7 cellular contexts compared by ENCODE assay signal in genomic region chr1:233304489-233305102, GRCh38. TPM values are rescaled to one million over a fixed set of nuclear protein-coding genes. Genes with fewer than 3 reads are reported as not detected.
DNase-seq lines count a peak whose midpoint lies in the region; ATAC-seq, FAIRE-seq and TF ChIP-seq lines count a peak whose summit lies in the region.

No MANE protein-coding gene starts in this region.

- intact Hi-C loops in thyroid gland (cut with DNase I): loop anchor here (10.0 kb wide), 1 partner anchor 760 kb away; no protein-coding TSS in a partner anchor

- WGBS in thyroid gland, 2 donors: 0% methylated on average over 1 of the region's 1 CpG

- H2AFZ ChIP-seq in SU-DHL-6 (ENCODE audit: low read depth, low read length, severe bottlenecking): no peak overlapping the region

- no peaks in the 10 kb centered on the region for H3K9me2 ChIP-seq in SU-DHL-6 (replicated peaks; ENCODE audit: insufficient read depth, low read length)

- H3K27me3 ChIP-seq in SU-DHL-6 (ENCODE audit: low read length) (no peaks in the 10 kb centered on the region), foreskin keratinocyte (no peaks in the 10 kb centered on the region), thyroid gland (no peaks in the 10 kb centered on the region)

- H3K9me3 ChIP-seq in SU-DHL-6 (ENCODE audit: insufficient read depth, low read length) (no peaks in the 10 kb centered on the region), thyroid gland (no peaks in the 10 kb centered on the region)

- H4K20me1 ChIP-seq in SU-DHL-6 (ENCODE audit: low read depth, low read length): no peaks in the 10 kb centered on the region

- no peaks in the 10 kb centered on the region for H3K79me2 ChIP-seq in SU-DHL-6 (ENCODE audit: insufficient read depth, low read length)

- H3K4me3 Mint-ChIP-seq in T-helper 2 cell treated with Interferon-gamma antibody and Interleukin-4, amounts not matched to agents 5 μg/mL and 100 μg/mL, for 36 hours: no peak overlapping the region

- TF ChIP-seq POLR2A in thyroid gland (IDR thresholded peaks at IDR 0.05): no peak

- ATAC-seq in foreskin keratinocyte (peak; percentile 45), HG03442 (IDR thresholded peaks at IDR 0.05; ENCODE audit: unreplicated experiment) (no peak)

- H3K4me1 Mint-ChIP-seq in T-helper 2 cell treated with Interferon-gamma antibody and Interleukin-4, amounts not matched to agents 5 μg/mL and 100 μg/mL, for 36 hours (ENCODE audit: low read depth): no peaks in the 10 kb centered on the region

- peak; percentile 42 for TF ChIP-seq CTCF in SU-DHL-6 (IDR thresholded peaks at IDR 0.05; ENCODE audit: insufficient read depth, low read length, poor library complexity, severe bottlenecking)
- TF ChIP-seq CTCF in foreskin keratinocyte (conservative IDR thresholded peaks at IDR 0.05): peak; percentile 88
- TF ChIP-seq CTCF in thyroid gland (IDR thresholded peaks at IDR 0.05): peak; percentile 57 to 87 (median 72)

- H3K27me3 Mint-ChIP-seq in T-helper 2 cell treated with Interferon-gamma antibody and Interleukin-4, amounts not matched to agents 5 μg/mL and 100 μg/mL, for 36 hours (ENCODE audit: low read depth): peaks cover 31% of the 10 kb centered on the region

- H3K9ac ChIP-seq in SU-DHL-6 (ENCODE audit: low read length): no peak overlapping the region

- peak; percentile 64 for FAIRE-seq in G401.6 (lab: Jason Lieb, UNC)

- H3K9me3 Mint-ChIP-seq in T-helper 2 cell treated with Interferon-gamma antibody and Interleukin-4, amounts not matched to agents 5 μg/mL and 100 μg/mL, for 36 hours: no peaks in the 10 kb centered on the region

- no peaks in the 10 kb centered on the region for H3K36me3 ChIP-seq in SU-DHL-6 (ENCODE audit: low read length)
- no peaks in the 10 kb centered on the region for H3K36me3 ChIP-seq in thyroid gland

- H3K4me3 ChIP-seq in SU-DHL-6 (ENCODE audit: insufficient read depth, low read length, poor library complexity, severe bottlenecking) (no peak overlapping the region), thyroid gland (replicated peaks in 1 of 3) (no peak overlapping the region)

- peak; percentile 37 for DNase-seq in M059J (ENCODE audit: low read depth)
- DNase-seq in foreskin keratinocyte: no peak
- no peak for DNase-seq in thyroid gland
- no peak for DNase-seq in T-helper 2 cell treated with Interferon-gamma antibody and Interleukin-4, amounts not matched to agents 5 μg/mL and 100 μg/mL, for 36 hours (ENCODE audit: low spot score)

- no peaks in the 10 kb centered on the region for H3F3A ChIP-seq in SU-DHL-6 (ENCODE audit: insufficient read depth)

- H3K4me2 ChIP-seq in SU-DHL-6 (ENCODE audit: low read depth, low read length, poor library complexity, severe bottlenecking): no peak overlapping the region

- no peaks in the 10 kb centered on the region for H3K36me3 Mint-ChIP-seq in T-helper 2 cell treated with Interferon-gamma antibody and Interleukin-4, amounts not matched to agents 5 μg/mL and 100 μg/mL, for 36 hours (ENCODE audit: low read depth)

- H3K27ac ChIP-seq in SU-DHL-6 (ENCODE audit: low read depth, low read length) (no peak overlapping the region), foreskin keratinocyte (no peak overlapping the region), thyroid gland (no peak overlapping the region)

- H3K4me1 ChIP-seq in foreskin keratinocyte (no peaks in the 10 kb centered on the region), thyroid gland (no peaks in the 10 kb centered on the region)

- H3K27ac Mint-ChIP-seq in T-helper 2 cell treated with Interferon-gamma antibody and Interleukin-4, amounts not matched to agents 5 μg/mL and 100 μg/mL, for 36 hours: no peak overlapping the region

RNA-seq across cellular contexts. Expression of gene PCNX2, which starts 9.1 kb away (rescaled TPM):
- 14.4 and 14.9 TPM in 2 replicates for total RNA-seq in M059J (2014; rRNA removed; shearing (Covaris generic))
- total RNA-seq in foreskin keratinocyte (18.2 and 23.6 TPM in 2 replicates), thyroid gland (10 to 100 TPM; 12.1 to 35.1 (median 15.8) TPM)
- 8.7 and 11.5 TPM in 2 replicates for polyA plus RNA-seq in foreskin keratinocyte

RNA-seq across cellular contexts. Expression of gene MAP3K21, which starts 22.9 kb away (rescaled TPM):
- 3.6 and 7.9 TPM in 2 replicates for total RNA-seq in M059J (2014; rRNA removed; shearing (Covaris generic))
- total RNA-seq in foreskin keratinocyte: 8.3 and 10.2 TPM in 2 replicates
- 2.4 and 3.0 TPM in 2 replicates for polyA plus RNA-seq in foreskin keratinocyte
- 10 to 100 TPM in 1 of 4 donors, 1 to 10 TPM in 3; 6.4 to 12.4 (median 9.0) TPM for total RNA-seq in thyroid gland
